ENCODE assay signal across 8 cellular contexts in the genomic region with DNA sequence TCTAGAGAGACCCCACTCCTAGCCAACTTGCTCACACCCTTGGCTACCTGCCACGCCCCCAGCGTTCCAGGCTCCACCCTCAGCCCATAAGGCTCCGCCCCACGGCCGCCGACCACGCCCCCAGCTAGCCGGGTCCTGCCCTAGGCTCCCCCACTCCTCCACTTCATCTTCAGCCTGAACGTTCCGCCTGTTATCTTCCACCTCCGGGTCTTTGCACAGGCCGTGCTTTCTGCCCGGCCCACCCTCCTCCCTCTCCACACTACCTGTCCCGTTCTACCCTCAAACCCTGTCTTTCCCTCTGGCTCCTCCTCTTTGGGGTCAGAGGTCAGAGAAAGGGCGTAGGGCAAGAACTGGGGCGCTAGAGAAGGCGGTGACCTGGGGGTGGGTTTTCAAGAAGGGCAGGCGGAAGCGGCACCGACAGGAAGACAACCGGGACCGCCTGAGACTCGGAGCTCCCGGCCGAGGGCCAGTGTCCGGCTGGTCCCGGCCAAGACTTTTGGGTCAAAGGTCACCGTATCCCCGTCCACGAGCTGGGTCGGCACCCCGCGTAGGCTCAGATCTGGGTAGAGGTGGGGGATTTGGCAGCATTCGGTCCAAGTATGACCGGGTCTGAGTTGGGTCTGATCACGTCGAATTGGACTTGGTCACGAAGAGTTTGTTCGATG. TPM values are rescaled to one million over a fixed set of nuclear protein-coding genes. Genes with fewer than 3 reads are reported as not detected.
DNase-seq lines count a peak whose midpoint lies in the region; ATAC-seq and TF ChIP-seq lines count a peak whose summit lies in the region.

No MANE protein-coding gene starts in this region.

- H3K4me1 ChIP-seq in NT2/D1 (ENCODE audit: insufficient read depth, insufficient read length) (peaks cover 22% of the 10 kb centered on the region), adipocyte (ENCODE audit: control insufficient read depth, insufficient read depth, low read length) (peaks cover 9% of the 10 kb centered on the region), iPS DF 6.9 (ENCODE audit: control insufficient read depth, insufficient read depth, low read length) (peaks cover 2% of the 10 kb centered on the region; the same call in 1 of the 2 replicates), skeletal muscle tissue (ENCODE audit: control insufficient read depth in 3 of 3, insufficient read depth in 3 of 3, low read length in 3 of 3) (peaks cover 36 to 43% (median 38%) of the 10 kb centered on the region in 3 donors)

- no peak for TF ChIP-seq CTCF in AG09309 (IDR thresholded peaks at IDR 0.05; ENCODE audit: control insufficient read depth, insufficient read depth, low read depth, low read length, missing control alignments)

- peak overlapping the region; percentile 50 for H3K4me3 ChIP-seq in AG09309 (ENCODE audit: control insufficient read depth, low read depth, low read length)
- peak overlapping the region; percentile 95 for H3K4me3 ChIP-seq in NT2/D1 (ENCODE audit: insufficient read length, low read depth)
- H3K4me3 ChIP-seq in adipocyte (ENCODE audit: low read length): peak overlapping the region; percentile 74
- H3K4me3 ChIP-seq in iPS DF 6.9 (ENCODE audit: low read length): peak overlapping the region; percentile 75; the same call in 1 of the 2 replicates
- H3K4me3 ChIP-seq in skeletal muscle tissue (ENCODE audit: low read length in 3 of 3): peak overlapping the region; percentile 79 to 81 (median 80)

- no peaks in the 10 kb centered on the region for H3K36me3 ChIP-seq in NT2/D1 (ENCODE audit: insufficient read depth, insufficient read length, low read length)
- no peaks in the 10 kb centered on the region for H3K36me3 ChIP-seq in adipocyte (ENCODE audit: control insufficient read depth, insufficient read depth, low read length, severe bottlenecking)
- no peaks in the 10 kb centered on the region for H3K36me3 ChIP-seq in iPS DF 6.9 (ENCODE audit: control insufficient read depth, insufficient read depth, low read length)
- H3K36me3 ChIP-seq in skeletal muscle tissue (ENCODE audit: control insufficient read depth in 3 of 3, insufficient read depth in 3 of 3, low read length in 3 of 3): no peaks in the 10 kb centered on the region

- no peaks in the 10 kb centered on the region for H3K9me3 ChIP-seq in NT2/D1 (ENCODE audit: insufficient read depth, low read length)
- H3K9me3 ChIP-seq in adipocyte (ENCODE audit: control insufficient read depth, low read length): no peaks in the 10 kb centered on the region
- H3K9me3 ChIP-seq in iPS DF 6.9 (ENCODE audit: control insufficient read depth, insufficient read depth, low read length): no peaks in the 10 kb centered on the region
- no peaks in the 10 kb centered on the region for H3K9me3 ChIP-seq in skeletal muscle tissue (ENCODE audit: control insufficient read depth in 3 of 3, low read length in 3 of 3)

- H3K27me3 ChIP-seq in NT2/D1 (ENCODE audit: insufficient read depth, insufficient read length): peaks cover 38% of the 10 kb centered on the region
- H3K27me3 ChIP-seq in adipocyte (replicated peaks; ENCODE audit: control insufficient read depth, insufficient read depth, low read length): peaks cover 6% of the 10 kb centered on the region
- H3K27me3 ChIP-seq in iPS DF 6.9 (ENCODE audit: control insufficient read depth, insufficient read depth, low read length): no peaks in the 10 kb centered on the region
- H3K27me3 ChIP-seq in skeletal muscle tissue (ENCODE audit: control insufficient read depth in 3 of 3, insufficient read depth in 3 of 3, low read length in 3 of 3): peaks cover 0 to 29% (median 20%) of the 10 kb centered on the region in 3 donors

- H3K9ac ChIP-seq in NT2/D1 (ENCODE audit: insufficient read length, low read depth) (peak overlapping the region; percentile 98), adipocyte (ENCODE audit: low read length) (peak overlapping the region; percentile 84), skeletal muscle tissue (ENCODE audit: low read depth in 1 of 3, low read length in 3 of 3) (peak overlapping the region; percentile 43 to 68 (median 63))

- H3K27ac ChIP-seq in iPS DF 6.9 (ENCODE audit: low read length): no peak overlapping the region
- peak overlapping the region; percentile 32 for H3K27ac ChIP-seq in skeletal muscle tissue (ENCODE audit: low read depth, low read length)

- no CpG with 5 or more reads among the region's 39 CpGs for WGBS in iPS DF 6.9 (ENCODE audit: insufficient coverage, insufficient read length)

- DNase-seq in AG09309 (ENCODE audit: low read depth) (no peak), NT2/D1 (ENCODE audit: low read depth, low spot score) (peak; percentile 78), adipocyte (ENCODE audit: low read depth) (no peak), iPS DF 6.9 (ENCODE audit: low read depth, low spot score) (no peak)

- ATAC-seq in GM19438 (IDR thresholded peaks at IDR 0.05; ENCODE audit: low read depth, unreplicated experiment) (peak; percentile 8), HG03457 (IDR thresholded peaks at IDR 0.05; ENCODE audit: unreplicated experiment) (no peak), HG02678 (IDR thresholded peaks at IDR 0.05; ENCODE audit: unreplicated experiment) (no peak)

RNA-seq across cellular contexts. Expression of a gene that starts 2.2 kb away (rescaled TPM):
- 2.1 TPM for total RNA-seq in skeletal muscle tissue

RNA-seq across cellular contexts. Expression of a gene that starts 20.1 kb away (rescaled TPM):
- total RNA-seq in skeletal muscle tissue: 0.52 TPM

RNA-seq across cellular contexts. Expression of a gene that starts 31.0 kb away (rescaled TPM):
- 4.2 TPM for total RNA-seq in skeletal muscle tissue

RNA-seq across cellular contexts. Expression of a gene that starts 50.3 kb away (rescaled TPM):
- total RNA-seq in skeletal muscle tissue: 0.52 TPM

RNA-seq across cellular contexts. Expression of a gene that starts 50.4 kb away (rescaled TPM):
- 3.7 TPM for total RNA-seq in skeletal muscle tissue
